ENCODE assay signal across 10 cellular contexts in the genomic region with DNA sequence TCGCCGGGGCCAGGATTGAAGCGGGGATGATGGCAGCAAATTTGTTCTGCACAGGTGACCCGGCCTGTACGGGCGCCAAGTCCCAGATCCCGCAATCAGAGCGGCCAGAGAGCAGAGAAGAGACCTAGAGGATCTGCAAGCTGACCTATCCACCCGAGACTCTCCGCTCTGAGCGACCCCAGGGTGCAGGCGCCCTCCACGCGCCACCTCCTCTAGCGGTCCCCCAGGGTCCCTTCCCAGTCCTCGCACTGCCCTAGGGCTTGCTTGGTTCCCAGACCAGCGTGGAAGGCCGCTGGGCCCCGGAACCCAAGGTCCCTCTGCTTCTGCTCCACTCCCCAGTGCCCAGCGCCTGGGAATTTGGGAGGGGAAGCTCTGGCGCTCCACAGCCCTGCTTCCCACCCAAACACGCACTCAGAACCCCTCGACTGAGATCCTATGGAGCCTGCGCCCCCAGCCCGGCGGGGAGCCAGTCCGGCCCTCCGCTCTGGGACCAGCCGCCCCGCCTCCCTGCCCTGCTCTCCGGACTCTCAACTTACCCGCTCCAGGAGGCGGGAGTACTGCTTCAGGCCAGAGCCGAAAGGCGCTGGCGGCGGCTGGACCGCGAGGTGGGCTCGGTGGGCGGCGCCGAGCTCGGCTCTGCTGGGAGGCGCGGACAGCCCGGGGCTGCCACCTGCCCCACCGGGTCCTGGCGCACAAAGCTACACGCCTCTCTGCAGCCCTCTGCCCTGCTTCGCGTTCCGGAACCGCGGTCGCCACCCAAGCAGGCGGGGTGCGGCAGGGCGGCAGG. TPM values are rescaled to one million over a fixed set of nuclear protein-coding genes. Genes with fewer than 3 reads are reported as not detected.
A peak's percentile ranks its signal among the peaks of the same experiment; 100 is the strongest.
DNase-seq lines count a peak whose midpoint lies in the region; ATAC-seq, FAIRE-seq and TF ChIP-seq lines count a peak whose summit lies in the region.
"Had no signal": no experiment of that assay in that cellular context is flagged by ENCODE, and none has a peak within 500 bp of the region (broad histone marks: within the 10 kb centered on the region; RNA-seq: fewer than 3 reads in every experiment).

No MANE protein-coding gene starts in this region.

- H3K9me3 ChIP-seq in lower lobe of right lung, result no peaks in the 10 kb centered on the region
- no peaks in the 10 kb centered on the region for H3K9me3 ChIP-seq in OCI-LY7 (ENCODE audit: low read length)

- H3K4me1 ChIP-seq in lower lobe of right lung (peaks cover 44% of the 10 kb centered on the region), OCI-LY7 (ENCODE audit: insufficient read depth, low read length, poor library complexity, severe bottlenecking) (no peaks in the 10 kb centered on the region)

- H2AFZ ChIP-seq in OCI-LY7 (ENCODE audit: low read length), result no peak overlapping the region

- no peaks in the 10 kb centered on the region for H3K79me2 ChIP-seq in OCI-LY7 (ENCODE audit: insufficient read depth, low read depth, low read length)

- H3K27ac ChIP-seq in lower lobe of right lung (no peak overlapping the region), OCI-LY7 (ENCODE audit: low read depth, low read length, poor library complexity, severe bottlenecking) (no peak overlapping the region)

- H3K4me3 ChIP-seq in lower lobe of right lung (peak overlapping the region; percentile 37), OCI-LY7 (ENCODE audit: low read depth, low read length, poor library complexity, severe bottlenecking) (no peak overlapping the region)

- POLR2A ChIA-PET in OCI-LY7 (lab: Charles Lee), result no interaction called here

- H3K4me2 ChIP-seq in OCI-LY7 (ENCODE audit: low read length), result no peak overlapping the region

- DNase-seq in natural killer cell (no peak), lower lobe of right lung (no peak), urothelium cell line (ENCODE audit: low spot score) (peak; percentile 67), OCI-LY7 (ENCODE audit: low spot score) (no peak)
- no peak for DNase-seq in natural killer cell treated with Interleukin-12 subunit alpha and Interleukin-12 subunit beta and Interleukin-15 and Interleukin-18, amount 100 ng/mL, for 72 hours (ENCODE audit: low spot score)
- no peak for DNase-seq in activated naive CD8-positive, alpha-beta T cell treated with anti-CD3 and anti-CD28 coated beads, Interleukin-2, amount 50 U/mL, for 24 hours
- DNase-seq in effector CD8-positive, alpha-beta T cell (lab: John Stamatoyannopoulos, UW), result no peak
- DNase-seq: activated naive CD4-positive, alpha-beta T cell treated with anti-CD3 and anti-CD28 coated beads, Interleukin-2, amount 50 U/mL, for 16 hours had no signal

- no peaks in the 10 kb centered on the region for H4K20me1 ChIP-seq in OCI-LY7 (ENCODE audit: insufficient read depth, low read length)

- H3K4me1 Mint-ChIP-seq in natural killer cell, result peaks cover 11 to 25% of the 10 kb centered on the region in 2 donors
- H3K4me1 Mint-ChIP-seq in natural killer cell treated with Interleukin-12 subunit alpha and Interleukin-12 subunit beta and Interleukin-15 and Interleukin-18, amount 100 ng/mL, for 72 hours (ENCODE audit: low read depth in 2 of 2), result peaks cover 9 to 22% of the 10 kb centered on the region in 2 donors
- peaks cover 32% of the 10 kb centered on the region for H3K4me1 Mint-ChIP-seq in activated naive CD8-positive, alpha-beta T cell treated with anti-CD3 and anti-CD28 coated beads, Interleukin-2, amount 50 U/mL, for 24 hours

- H3K9me2 ChIP-seq in OCI-LY7 (ENCODE audit: insufficient read depth, low read length), result no peaks in the 10 kb centered on the region

- peaks cover 94% of the 10 kb centered on the region for H3K27me3 ChIP-seq in lower lobe of right lung (ENCODE audit: low read depth)

- H3K27ac Mint-ChIP-seq in natural killer cell, result no peak overlapping the region
- no peak overlapping the region for H3K27ac Mint-ChIP-seq in natural killer cell treated with Interleukin-12 subunit alpha and Interleukin-12 subunit beta and Interleukin-15 and Interleukin-18, amount 100 ng/mL, for 72 hours
- H3K27ac Mint-ChIP-seq in activated naive CD8-positive, alpha-beta T cell treated with anti-CD3 and anti-CD28 coated beads, Interleukin-2, amount 50 U/mL, for 24 hours, result no peak overlapping the region

- no TSS peak for BruUV-seq in OCI-LY7 (replicated peaks; lab: Mats Ljungman, UMichigan)

- H3K9me3 Mint-ChIP-seq in natural killer cell, result no peaks in the 10 kb centered on the region
- no peaks in the 10 kb centered on the region for H3K9me3 Mint-ChIP-seq in natural killer cell treated with Interleukin-12 subunit alpha and Interleukin-12 subunit beta and Interleukin-15 and Interleukin-18, amount 100 ng/mL, for 72 hours
- no peaks in the 10 kb centered on the region for H3K9me3 Mint-ChIP-seq in activated naive CD8-positive, alpha-beta T cell treated with anti-CD3 and anti-CD28 coated beads, Interleukin-2, amount 50 U/mL, for 24 hours

- H3K36me3 ChIP-seq in lower lobe of right lung (no peaks in the 10 kb centered on the region), OCI-LY7 (ENCODE audit: insufficient read depth, low read length) (no peaks in the 10 kb centered on the region)

- intact Hi-C loops in natural killer cell (cut with micrococcal nuclease) (no loop called here), lower lobe of right lung (cut with DNase I) (no loop called here), OCI-LY7 (cut with micrococcal nuclease; ENCODE audit: unreplicated experiment) (no loop called here)

- H3K36me3 Mint-ChIP-seq in natural killer cell, result no peaks in the 10 kb centered on the region
- no peaks in the 10 kb centered on the region for H3K36me3 Mint-ChIP-seq in natural killer cell treated with Interleukin-12 subunit alpha and Interleukin-12 subunit beta and Interleukin-15 and Interleukin-18, amount 100 ng/mL, for 72 hours
- no peaks in the 10 kb centered on the region for H3K36me3 Mint-ChIP-seq in activated naive CD8-positive, alpha-beta T cell treated with anti-CD3 and anti-CD28 coated beads, Interleukin-2, amount 50 U/mL, for 24 hours (ENCODE audit: low read depth)

- TF ChIP-seq POLR2A in GM18505 (IDR thresholded peaks at IDR 0.05; ENCODE audit: borderline replicate concordance, extremely low read depth, insufficient read depth, insufficient read length), result no peak

- peak overlapping the region; percentile 35 for H3K4me3 Mint-ChIP-seq in natural killer cell
- H3K4me3 Mint-ChIP-seq in natural killer cell treated with Interleukin-12 subunit alpha and Interleukin-12 subunit beta and Interleukin-15 and Interleukin-18, amount 100 ng/mL, for 72 hours, result no peak overlapping the region
- peak overlapping the region; percentile 34 for H3K4me3 Mint-ChIP-seq in activated naive CD8-positive, alpha-beta T cell treated with anti-CD3 and anti-CD28 coated beads, Interleukin-2, amount 50 U/mL, for 24 hours

- ATAC-seq in natural killer cell (no peak), lower lobe of right lung (peak; percentile 18 to 28), GM18505 (IDR thresholded peaks at IDR 0.05; ENCODE audit: unreplicated experiment) (no peak)
- no peak for ATAC-seq in natural killer cell treated with Interleukin-12 subunit alpha and Interleukin-12 subunit beta and Interleukin-15 and Interleukin-18, amount 100 ng/mL, for 72 hours
- no peak for ATAC-seq in activated naive CD8-positive, alpha-beta T cell treated with anti-CD3 and anti-CD28 coated beads, Interleukin-2, amount 50 U/mL, for 24 hours

- peak; percentile 40 for FAIRE-seq in urothelium cell line (lab: Jason Lieb, UNC)
- FAIRE-seq: G401.6 had no signal

- CTCF ChIA-PET in OCI-LY7 (lab: Charles Lee; ENCODE audit: unreplicated experiment), result no interaction called here

- TF ChIP-seq CTCF in natural killer cell (IDR thresholded peaks at IDR 0.05) (no peak), lower lobe of right lung (IDR thresholded peaks at IDR 0.05) (no peak), OCI-LY7 (conservative IDR thresholded peaks at IDR 0.05; ENCODE audit: low read length) (no peak)

- peaks cover 45 to 62% of the 10 kb centered on the region in 2 donors for H3K27me3 Mint-ChIP-seq in natural killer cell (ENCODE audit: low read depth in 2 of 2)
- peaks cover 49 to 56% of the 10 kb centered on the region in 2 donors for H3K27me3 Mint-ChIP-seq in natural killer cell treated with Interleukin-12 subunit alpha and Interleukin-12 subunit beta and Interleukin-15 and Interleukin-18, amount 100 ng/mL, for 72 hours
- peaks cover 80% of the 10 kb centered on the region for H3K27me3 Mint-ChIP-seq in activated naive CD8-positive, alpha-beta T cell treated with anti-CD3 and anti-CD28 coated beads, Interleukin-2, amount 50 U/mL, for 24 hours

RNA-seq across cellular contexts. Expression of gene SIX3, which starts 3.0 kb away (rescaled TPM):
- total RNA-seq in natural killer cell (under 1 TPM in 2 of 3 donors, not detected in 1; 0.15 to 0.39 TPM), lower lobe of right lung (not detected), OCI-LY7 (2022) (not detected in 2 replicates)
- not detected for total RNA-seq in natural killer cell treated with Interleukin-12 subunit alpha and Interleukin-12 subunit beta and Interleukin-15 and Interleukin-18, amount 100 ng/mL, for 72 hours
- total RNA-seq in OCI-LY7 (2014; rRNA removed; shearing (Covaris generic)), result not detected in 2 replicates

Comparison
In these comparisons a context has a peak if more than half of its experiments do, and no peak if none do; other contexts are left out.
1. ATAC-seq: peak in lower lobe of right lung (2 of 2); none in natural killer cell (0 of 3), natural killer cell treated with Interleukin-12 subunit alpha and Interleukin-12 subunit beta and Interleukin-15 and Interleukin-18, amount 100 ng/mL, for 72 hours (0 of 2), activated naive CD8-positive, alpha-beta T cell treated with anti-CD3 and anti-CD28 coated beads, Interleukin-2, amount 50 U/mL, for 24 hours (single experiment) and GM18505 (single experiment).